ENCODE assay signal across 25 cellular contexts in the genomic region with DNA sequence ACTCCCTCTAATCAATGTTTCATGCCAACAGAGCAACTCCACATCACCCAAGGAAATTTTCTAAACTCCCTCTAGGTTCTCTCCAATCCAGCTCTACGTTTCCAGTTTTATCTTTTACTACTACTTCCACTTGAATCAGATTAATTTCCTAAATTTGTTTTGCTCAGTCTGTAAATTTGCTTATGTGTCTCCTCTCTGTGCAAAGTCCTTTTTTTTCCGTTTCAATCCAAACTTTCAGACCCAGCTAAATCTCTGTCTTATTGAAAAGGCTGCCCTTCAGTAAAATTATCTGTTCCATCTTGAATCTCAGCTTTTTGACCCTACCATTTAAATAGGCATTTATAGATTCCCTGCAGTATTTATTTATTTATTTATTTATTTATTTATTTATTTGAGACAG.
"Had no signal": no experiment of that assay in that cellular context is flagged by ENCODE, and none has a peak within 500 bp of the region (broad histone marks: within the 10 kb centered on the region; RNA-seq: fewer than 3 reads in every experiment).

No MANE protein-coding gene starts in this region.

- H3K4me1 ChIP-seq: colonic mucosa had no signal

- DNase-seq: colonic mucosa; cortex of kidney; dermis blood vessel endothelial cell; dorsolateral prefrontal cortex; effector CD4-positive, alpha-beta T cell; effector CD8-positive, alpha-beta T cell; effector memory CD4-positive, alpha-beta T cell; effector memory CD8-positive, alpha-beta T cell; esophagus squamous epithelium; foreskin fibroblast; foreskin keratinocyte; foreskin melanocyte; gastrocnemius medialis; glutamatergic neuron; head of caudate nucleus; heart left ventricle; heart right ventricle had no signal

- H3K4me3 ChIP-seq: colonic mucosa, coronary artery, dorsolateral prefrontal cortex, esophagus muscularis mucosa, esophagus squamous epithelium, gastrocnemius medialis, gastroesophageal sphincter, heart left ventricle, heart right ventricle had no signal

- H3K27me3 ChIP-seq: colonic mucosa, esophagus muscularis mucosa, esophagus squamous epithelium, gastrocnemius medialis, gastroesophageal sphincter, heart left ventricle, heart right ventricle had no signal

- H3K36me3 ChIP-seq: colonic mucosa, esophagus muscularis mucosa, esophagus squamous epithelium, gastrocnemius medialis, gastroesophageal sphincter, heart left ventricle, heart right ventricle had no signal

- H3K9me3 ChIP-seq: colonic mucosa, esophagus muscularis mucosa, esophagus squamous epithelium, gastrocnemius medialis, gastroesophageal sphincter, heart left ventricle, heart right ventricle had no signal

- ATAC-seq: effector memory CD8-positive, alpha-beta T cell; esophagus mucosa; foreskin keratinocyte; gastrocnemius medialis; gastroesophageal sphincter; heart left ventricle; heart right ventricle had no signal

- FAIRE-seq: colon, endometrium, endothelial cell of umbilical vein had no signal

- H3K27ac ChIP-seq: colonic mucosa, coronary artery, dorsolateral prefrontal cortex, epithelial cell of prostate, esophagus muscularis mucosa, esophagus squamous epithelium, foreskin keratinocyte, gastrocnemius medialis, gastroesophageal sphincter, heart left ventricle, heart right ventricle had no signal
